In the genomic region with DNA sequence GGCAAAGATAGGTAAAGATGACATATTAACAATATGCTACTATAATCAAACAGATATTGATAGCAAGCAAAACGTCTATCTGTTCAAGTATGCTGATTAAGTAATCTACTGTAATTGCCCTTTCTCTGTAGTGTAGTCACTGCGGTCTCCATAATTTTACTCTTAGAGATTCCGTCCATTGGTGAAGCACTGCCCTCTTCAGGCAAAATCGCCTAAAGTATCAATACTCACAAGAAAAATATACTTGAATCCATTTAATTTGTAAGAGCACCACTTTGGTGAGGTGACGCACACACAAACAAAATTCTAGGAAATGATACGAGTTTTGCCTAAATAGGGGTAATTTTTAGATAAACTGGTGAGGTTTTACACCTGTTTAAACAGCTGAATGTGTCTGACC, we compare ENCODE assay signal across 8 cellular contexts.
DNase-seq lines count a peak whose midpoint lies in the region; ATAC-seq lines count a peak whose summit lies in the region.

No MANE protein-coding gene starts in this region.

- no peak overlapping the region for H3K4me2 ChIP-seq in trophoblast cell (ENCODE audit: low read length)

- H3K9me3 Mint-ChIP-seq in activated naive CD4-positive, alpha-beta T cell treated with anti-CD3 and anti-CD28 coated beads, Interleukin-2, amount 50 U/mL, for 72 hours, result peaks cover 0 to 8% of the 10 kb centered on the region in 2 donors

- no peak overlapping the region for H3K14ac ChIP-seq in trophoblast cell (ENCODE audit: low read length)

- H3K27ac Mint-ChIP-seq in activated naive CD4-positive, alpha-beta T cell treated with anti-CD3 and anti-CD28 coated beads, Interleukin-2, amount 50 U/mL, for 72 hours, result no peak overlapping the region

- no peak overlapping the region for H2AK5ac ChIP-seq in trophoblast cell (ENCODE audit: low read length)

- H3K27ac ChIP-seq in trophoblast cell (ENCODE audit: low read depth, low read length), result no peak overlapping the region

- no peak overlapping the region for H4K12ac ChIP-seq in trophoblast cell (ENCODE audit: low read depth, low read length)

- no peak overlapping the region for H3K23ac ChIP-seq in trophoblast cell (ENCODE audit: low read length)

- H4K8ac ChIP-seq in trophoblast cell (ENCODE audit: low read depth, low read length), result no peak overlapping the region

- no peak overlapping the region for H2BK5ac ChIP-seq in trophoblast cell (ENCODE audit: low read depth, low read length, poor library complexity)

- no peak overlapping the region for H2BK12ac ChIP-seq in trophoblast cell (ENCODE audit: low read length)

- H2AFZ ChIP-seq in trophoblast cell (ENCODE audit: insufficient read depth, low read length, poor library complexity), result no peak overlapping the region

- peak; percentile 38 for DNase-seq in NCI-H82 treated with DMSO at 0.1 percent for 48 hours (lab: John Stamatoyannopoulos, UW; ENCODE audit: unreplicated experiment)
- peak; percentile 67 for DNase-seq in dedifferentiated amniotic fluid mesenchymal stem cell (ENCODE audit: extremely low spot score)
- peak; percentile 10 to 59 for DNase-seq in trophoblast cell
- DNase-seq in T1000 (lab: John Stamatoyannopoulos, UW), result no peak
- DNase-seq in activated naive CD4-positive, alpha-beta T cell treated with anti-CD3 and anti-CD28 coated beads, Interleukin-2, amount 50 U/mL, for 72 hours (ENCODE audit: low spot score in 2 of 2), result no peak
- no peak for DNase-seq in putamen (ENCODE audit: low spot score)

- no peaks in the 10 kb centered on the region for H3K36me3 Mint-ChIP-seq in activated naive CD4-positive, alpha-beta T cell treated with anti-CD3 and anti-CD28 coated beads, Interleukin-2, amount 50 U/mL, for 72 hours

- no peak overlapping the region for H4K91ac ChIP-seq in trophoblast cell (ENCODE audit: low read depth, low read length)

- peak; percentile 41 for ATAC-seq in GM21786 (IDR thresholded peaks at IDR 0.05; ENCODE audit: unreplicated experiment)
- no peak for ATAC-seq in activated naive CD4-positive, alpha-beta T cell treated with anti-CD3 and anti-CD28 coated beads, Interleukin-2, amount 50 U/mL, for 72 hours
- no peak for ATAC-seq in HG02642 (IDR thresholded peaks at IDR 0.05; ENCODE audit: poor library complexity, unreplicated experiment)

- H3K18ac ChIP-seq in trophoblast cell (ENCODE audit: low read length), result no peak overlapping the region

- no peaks in the 10 kb centered on the region for H3K9me3 ChIP-seq in trophoblast cell (ENCODE audit: insufficient read depth, low read depth, low read length)

- H3K4ac ChIP-seq in trophoblast cell (ENCODE audit: low read depth, low read length), result no peak overlapping the region

- no CpG with 5 or more reads among the region's 6 CpGs for WGBS in trophoblast cell (ENCODE audit: extremely low coverage, insufficient coverage, insufficient read length)

- no peak overlapping the region for H3K4me3 ChIP-seq in trophoblast cell (ENCODE audit: low read depth, low read length)

- peaks cover 0 to 5% of the 10 kb centered on the region in 2 experiments for H3K4me1 ChIP-seq in trophoblast cell (ENCODE audit: control insufficient read depth in 1 of 2, insufficient read depth in 2 of 2, low read length in 2 of 2)

- H3K27me3 ChIP-seq in trophoblast cell (ENCODE audit: insufficient read depth, low read length), result no peaks in the 10 kb centered on the region

- H3K36me3 ChIP-seq in trophoblast cell (ENCODE audit: control insufficient read depth in 1 of 2, insufficient read depth in 2 of 2, low read length in 2 of 2), result no peaks in the 10 kb centered on the region

- H3K9ac ChIP-seq in trophoblast cell (ENCODE audit: low read length), result no peak overlapping the region

- H2BK120ac ChIP-seq in trophoblast cell (ENCODE audit: insufficient read depth, low read length, poor library complexity), result no peak overlapping the region

- peaks cover 5% of the 10 kb centered on the region for H3K79me1 ChIP-seq in trophoblast cell (ENCODE audit: low read length)

- H3K79me2 ChIP-seq in trophoblast cell (ENCODE audit: control insufficient read depth, insufficient read depth, low read length, poor library complexity), result no peaks in the 10 kb centered on the region

Comparison
In these comparisons a context has a peak if more than half of its experiments do, and no peak if none do; other contexts are left out.
1. DNase-seq: peak in NCI-H82 treated with DMSO at 0.1 percent for 48 hours (single experiment), dedifferentiated amniotic fluid mesenchymal stem cell (single experiment) and trophoblast cell (2 of 2); none in T1000 (single experiment), activated naive CD4-positive, alpha-beta T cell treated with anti-CD3 and anti-CD28 coated beads, Interleukin-2, amount 50 U/mL, for 72 hours (0 of 2) and putamen (single experiment).